In genomic region chr5:103436112-103436511, GRCh38 we compare ENCODE assay signal across 16 cellular contexts.
A peak's percentile ranks its signal among the peaks of the same experiment; 100 is the strongest.
DNase-seq lines count a peak whose midpoint lies in the region; TF ChIP-seq lines count a peak whose summit lies in the region.
"Had no signal": no experiment of that assay in that cellular context is flagged by ENCODE, and none has a peak within 500 bp of the region (broad histone marks: within the 10 kb centered on the region; RNA-seq: fewer than 3 reads in every experiment).

No MANE protein-coding gene starts in this region.

- no peak overlapping the region for H3K4me3 ChIP-seq in BLaER1 treated with 17β-estradiol and CSF1 and Interleukin-3, amounts not matched to agents 10 nM and 100 nM
- no peak overlapping the region for H3K4me3 ChIP-seq in neuronal stem cell (ENCODE audit: low read length in 2 of 2)

- H3K4me1 Mint-ChIP-seq in chondrocyte (ENCODE audit: low read depth) = peaks cover 57% of the 10 kb centered on the region
- H3K4me1 Mint-ChIP-seq: CD14-positive monocyte; CD4-positive, alpha-beta memory T cell had no signal

- TF ChIP-seq CTCF in chondrocyte (IDR thresholded peaks at IDR 0.05) = no peak

- H3K4me3 Mint-ChIP-seq in chondrocyte (ENCODE audit: unreplicated experiment) = no peak overlapping the region
- H3K4me3 Mint-ChIP-seq: CD14-positive monocyte; CD4-positive, alpha-beta memory T cell; HFFc6 had no signal

- no peak overlapping the region for H3K23ac ChIP-seq in neuronal stem cell (ENCODE audit: low read depth, low read length, poor library complexity)

- H3K4me1 ChIP-seq in BLaER1 treated with 17β-estradiol and CSF1 and Interleukin-3, amounts not matched to agents 10 nM and 100 nM = peaks cover 7 to 22% (median 17%) of the 10 kb centered on the region in 10 experiments; a peak in 18 of 20 replicates
- peaks cover 5 to 16% of the 10 kb centered on the region in 2 donors for H3K4me1 ChIP-seq in neuronal stem cell (ENCODE audit: control insufficient read depth in 2 of 2, insufficient read depth in 1 of 2, low read depth in 1 of 2, low read length in 2 of 2)

- peak overlapping the region; percentile 34 for H3K27ac Mint-ChIP-seq in chondrocyte (ENCODE audit: unreplicated experiment)
- H3K27ac Mint-ChIP-seq: CD14-positive monocyte; CD4-positive, alpha-beta memory T cell; HFFc6 had no signal

- peak overlapping the region; percentile 47 for H2AFZ ChIP-seq in neuronal stem cell (ENCODE audit: low read length)

- H3K4me2 ChIP-seq in BLaER1 treated with 17β-estradiol and CSF1 and Interleukin-3, amounts not matched to agents 10 nM and 100 nM = peak overlapping the region in 6 of 11 experiments; percentile 50 to 65 (median 59); a peak in 10 of 22 replicates
- H3K4me2 ChIP-seq in neuronal stem cell (ENCODE audit: insufficient read depth, low read length, poor library complexity, severe bottlenecking) = no peak overlapping the region

- H3K36me3 Mint-ChIP-seq in chondrocyte (ENCODE audit: low read depth) = peaks cover 2% of the 10 kb centered on the region
- H3K36me3 Mint-ChIP-seq: CD14-positive monocyte; CD4-positive, alpha-beta memory T cell had no signal

- no peaks in the 10 kb centered on the region for H3K27me3 Mint-ChIP-seq in chondrocyte (ENCODE audit: low read depth)

- no peak overlapping the region for H3K14ac ChIP-seq in neuronal stem cell (ENCODE audit: low read length)

- H3K27ac ChIP-seq in BLaER1 treated with 17β-estradiol and CSF1 and Interleukin-3, amounts not matched to agents 10 nM and 100 nM = peak overlapping the region in 1 of 11 experiments; percentile 16; a peak in 1 of 22 replicates
- H3K27ac ChIP-seq in neuronal stem cell (replicated peaks; ENCODE audit: low read length) = no peak overlapping the region
- H3K27ac ChIP-seq: HL-60 had no signal

- no peaks in the 10 kb centered on the region for H4K20me1 ChIP-seq in BLaER1 treated with 17β-estradiol and CSF1 and Interleukin-3, amounts not matched to agents 10 nM and 100 nM

- H3K9me3 ChIP-seq in BLaER1 treated with 17β-estradiol and CSF1 and Interleukin-3, amounts not matched to agents 10 nM and 100 nM (replicated peaks in 1 of 11) = peaks cover 8 to 21% (median 16%) of the 10 kb centered on the region in 11 experiments; a peak in 20 of 22 replicates
- peaks cover 3 to 19% of the 10 kb centered on the region in 2 donors for H3K9me3 ChIP-seq in neuronal stem cell (replicated peaks in 1 of 2; ENCODE audit: control insufficient read depth in 2 of 2, insufficient read depth in 1 of 2, low read depth in 1 of 2, low read length in 2 of 2)
- H3K9me3 ChIP-seq: BE2C had no signal

- no peak overlapping the region for H2BK15ac ChIP-seq in neuronal stem cell (ENCODE audit: low read length)

- H2BK12ac ChIP-seq in neuronal stem cell (ENCODE audit: low read length) = no peak overlapping the region

- H3K79me1 ChIP-seq in neuronal stem cell (ENCODE audit: low read depth, low read length) = no peaks in the 10 kb centered on the region

- no peak for DNase-seq in chondrocyte (ENCODE audit: low spot score)
- DNase-seq in neuronal stem cell (ENCODE audit: low spot score) = no peak
- no peak for DNase-seq in ureter (ENCODE audit: low spot score)
- DNase-seq in NCI-H69 (lab: John Stamatoyannopoulos, UW) = no peak
- no peak for DNase-seq in NK-92 (lab: John Stamatoyannopoulos, UW; ENCODE audit: unreplicated experiment)
- DNase-seq: ACHN; BE2C; CD4-positive, alpha-beta memory T cell; DMS153; GDM1; GOT3; H7; HFFc6 had no signal

- peaks cover 17% of the 10 kb centered on the region for H3K9me3 Mint-ChIP-seq in chondrocyte (ENCODE audit: low read depth)

- H3K36me3 ChIP-seq in BLaER1 treated with 17β-estradiol and CSF1 and Interleukin-3, amounts not matched to agents 10 nM and 100 nM = no peaks in the 10 kb centered on the region
- H3K36me3 ChIP-seq in neuronal stem cell (replicated peaks in 1 of 2; ENCODE audit: control insufficient read depth in 2 of 2, insufficient read depth in 2 of 2, low read length in 2 of 2) = no peaks in the 10 kb centered on the region
- H3K36me3 ChIP-seq: BE2C had no signal

- no peak overlapping the region for H3K9ac ChIP-seq in BLaER1 treated with 17β-estradiol and CSF1 and Interleukin-3, amounts not matched to agents 10 nM and 100 nM
- no peak overlapping the region for H3K9ac ChIP-seq in neuronal stem cell (ENCODE audit: low read depth, low read length, poor library complexity)

- WGBS in neuronal stem cell (ENCODE audit: extremely low coverage in 2 of 2, insufficient read length in 2 of 2, insufficient replicate concordance in 1 of 2), 2 donors = no CpG with 5 or more reads among the region's 1 CpG

- no peak overlapping the region for H2AK5ac ChIP-seq in neuronal stem cell (ENCODE audit: low read depth, low read length)

- no peak overlapping the region for H4K91ac ChIP-seq in neuronal stem cell (ENCODE audit: low read depth, low read length, poor library complexity)

- no peak overlapping the region for H3K18ac ChIP-seq in neuronal stem cell (ENCODE audit: low read length)

- no peaks in the 10 kb centered on the region for H3K27me3 ChIP-seq in BLaER1 treated with 17β-estradiol and CSF1 and Interleukin-3, amounts not matched to agents 10 nM and 100 nM
- H3K27me3 ChIP-seq in neuronal stem cell (ENCODE audit: control insufficient read depth in 3 of 3, insufficient read depth in 3 of 3, low read depth in 1 of 3, low read length in 3 of 3) = no peaks in the 10 kb centered on the region
- H3K27me3 ChIP-seq: BE2C had no signal

- no peak overlapping the region for H2BK120ac ChIP-seq in neuronal stem cell (ENCODE audit: low read depth, low read length)

- H4K8ac ChIP-seq in neuronal stem cell (ENCODE audit: low read depth, low read length) = no peak overlapping the region

- H2BK5ac ChIP-seq in neuronal stem cell (ENCODE audit: low read length) = no peak overlapping the region

- H3K4ac ChIP-seq in neuronal stem cell (ENCODE audit: low read length) = no peak overlapping the region
